In the genomic region with DNA sequence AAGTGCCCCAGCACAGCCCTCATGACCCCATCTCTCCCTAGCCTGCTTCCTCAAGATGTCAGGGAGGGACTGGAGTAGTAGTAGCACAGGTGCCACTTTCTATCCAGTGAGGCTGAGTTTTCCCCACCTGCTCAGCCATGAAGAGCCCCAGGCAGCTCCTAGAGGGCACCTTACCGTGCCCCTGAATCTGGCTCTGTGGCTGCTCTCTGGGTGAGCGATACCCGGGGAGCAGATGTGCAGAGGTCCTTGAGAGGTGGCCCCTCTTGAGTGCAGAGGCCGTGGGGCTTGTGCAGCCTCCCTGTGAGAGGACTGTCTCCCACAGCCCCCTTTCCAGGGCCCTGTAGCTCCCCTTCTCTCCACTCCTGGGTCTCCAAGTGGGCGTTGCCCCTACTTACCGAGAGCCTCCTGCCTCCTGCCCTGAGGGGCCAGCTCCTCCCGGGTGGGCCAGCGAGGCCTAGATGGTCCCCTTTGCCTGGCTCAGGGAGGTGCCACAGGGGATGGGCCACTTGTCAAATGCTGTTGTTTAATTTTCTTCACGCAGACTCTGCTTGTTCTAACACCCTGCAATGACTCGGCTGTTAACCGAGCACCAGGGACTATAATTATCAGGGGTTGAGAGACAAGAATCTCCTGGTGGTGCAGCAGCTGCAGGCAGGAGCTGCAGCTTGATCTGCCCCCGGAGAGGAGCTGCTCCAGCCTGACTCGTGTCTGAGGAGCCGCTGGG, we compare ENCODE assay signal across 1 cellular context.
TF ChIP-seq lines count a peak whose summit lies in the region.

No MANE protein-coding gene starts in this region.

TF ChIP-seq in IMR-90, 13 proteins besides CTCF, POLR2A, EP300 and RAD21:
- TF ChIP-seq SMC3 (IDR thresholded peaks at IDR 0.05; ENCODE audit: low read depth, low read length): no peak
- no peak for TF ChIP-seq BHLHE40 (IDR thresholded peaks at IDR 0.05; ENCODE audit: low read depth, low read length)
- TF ChIP-seq CEBPB (IDR thresholded peaks at IDR 0.05; ENCODE audit: low read depth, low read length): no peak
- no peak for TF ChIP-seq CHD1 (IDR thresholded peaks at IDR 0.05; ENCODE audit: low read depth, low read length)
- no peak for TF ChIP-seq RCOR1 (IDR thresholded peaks at IDR 0.05; ENCODE audit: insufficient replicate concordance, low read length)
- TF ChIP-seq MAFK (IDR thresholded peaks at IDR 0.05; ENCODE audit: low read depth, low read length): no peak
- no peak for TF ChIP-seq MXI1 (IDR thresholded peaks at IDR 0.05; ENCODE audit: borderline replicate concordance, low read depth, low read length)
- TF ChIP-seq RFX5 (IDR thresholded peaks at IDR 0.05; ENCODE audit: low read depth, low read length): no peak
- TF ChIP-seq FOS (IDR thresholded peaks at IDR 0.05; ENCODE audit: low read depth, low read length): no peak
- TF ChIP-seq, protein P1, sequence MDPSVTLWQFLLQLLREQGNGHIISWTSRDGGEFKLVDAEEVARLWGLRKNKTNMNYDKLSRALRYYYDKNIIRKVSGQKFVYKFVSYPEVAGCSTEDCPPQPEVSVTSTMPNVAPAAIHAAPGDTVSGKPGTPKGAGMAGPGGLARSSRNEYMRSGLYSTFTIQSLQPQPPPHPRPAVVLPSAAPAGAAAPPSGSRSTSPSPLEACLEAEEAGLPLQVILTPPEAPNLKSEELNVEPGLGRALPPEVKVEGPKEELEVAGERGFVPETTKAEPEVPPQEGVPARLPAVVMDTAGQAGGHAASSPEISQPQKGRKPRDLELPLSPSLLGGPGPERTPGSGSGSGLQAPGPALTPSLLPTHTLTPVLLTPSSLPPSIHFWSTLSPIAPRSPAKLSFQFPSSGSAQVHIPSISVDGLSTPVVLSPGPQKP (IDR thresholded peaks at IDR 0.05; ENCODE audit: borderline replicate concordance, low read depth, low read length): no peak
- TF ChIP-seq, protein P2, sequence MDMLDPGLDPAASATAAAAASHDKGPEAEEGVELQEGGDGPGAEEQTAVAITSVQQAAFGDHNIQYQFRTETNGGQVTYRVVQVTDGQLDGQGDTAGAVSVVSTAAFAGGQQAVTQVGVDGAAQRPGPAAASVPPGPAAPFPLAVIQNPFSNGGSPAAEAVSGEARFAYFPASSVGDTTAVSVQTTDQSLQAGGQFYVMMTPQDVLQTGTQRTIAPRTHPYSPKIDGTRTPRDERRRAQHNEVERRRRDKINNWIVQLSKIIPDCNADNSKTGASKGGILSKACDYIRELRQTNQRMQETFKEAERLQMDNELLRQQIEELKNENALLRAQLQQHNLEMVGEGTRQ (IDR thresholded peaks at IDR 0.05; ENCODE audit: low read depth, low read length): no peak
- TF ChIP-seq NFE2L2 (IDR thresholded peaks at IDR 0.05; ENCODE audit: low read depth, low read length): no peak
- TF ChIP-seq MAZ (IDR thresholded peaks at IDR 0.05; ENCODE audit: borderline replicate concordance, low read depth, low read length): no peak
